In the genomic region with DNA sequence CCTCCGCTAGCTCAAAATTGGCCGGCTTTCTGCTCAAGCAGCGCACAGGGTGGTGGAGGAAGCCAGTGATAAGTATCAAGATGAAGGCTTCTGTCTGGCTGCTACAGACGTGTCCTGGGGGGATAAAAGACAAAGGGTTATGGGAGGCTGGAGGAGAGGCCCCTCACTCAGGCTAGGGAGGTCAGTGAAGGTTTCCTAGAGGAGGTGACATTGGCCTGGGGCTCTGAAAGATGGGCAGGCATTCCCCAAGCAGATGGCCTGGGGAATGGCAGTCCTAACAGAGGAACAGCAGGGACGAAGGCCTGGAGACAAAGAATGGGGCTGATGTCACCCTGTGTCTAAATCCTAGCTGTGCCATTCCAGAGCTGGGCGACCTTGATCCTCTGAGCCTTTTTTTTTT, we compare ENCODE assay signal across 28 cellular contexts. TPM values are rescaled to one million over a fixed set of nuclear protein-coding genes. Genes with fewer than 3 reads are reported as not detected.
"Had no signal": no experiment of that assay in that cellular context is flagged by ENCODE, and none has a peak within 500 bp of the region (broad histone marks: within the 10 kb centered on the region; RNA-seq: fewer than 3 reads in every experiment).

No MANE protein-coding gene starts in this region.

- H3K27me3 ChIP-seq: breast epithelium, esophagus muscularis mucosa, ovary, right atrium auricular region, stomach, suprapubic skin, tibial nerve, uterus had no signal

- H3K9me3 Mint-ChIP-seq: activated naive CD4-positive, alpha-beta T cell treated with anti-CD3 and anti-CD28 coated beads for 36 hours; activated naive CD8-positive, alpha-beta T cell treated with anti-CD3 and anti-CD28 coated beads, Interleukin-2, amount 10 ng/mL, durations not matched to agents 7 days and 5 days; activated T-cell treated with anti-CD3 and anti-CD28 coated beads, Interleukin-2, amount 50 U/mL, for 4 hours; central memory CD8-positive, alpha-beta T cell; naive thymus-derived CD8-positive, alpha-beta T cell; stimulated activated effector memory CD8-positive, alpha-beta T cell treated with anti-CD3 and anti-CD28 coated beads, Interleukin-12 subunit alpha, Interleukin-12 subunit beta, amount 100 ng/mL, for 72 hours had no signal

- H3K4me1 Mint-ChIP-seq: activated naive CD8-positive, alpha-beta T cell treated with anti-CD3 and anti-CD28 coated beads, Interleukin-2, amount 10 ng/mL, durations not matched to agents 7 days and 5 days; central memory CD8-positive, alpha-beta T cell; naive thymus-derived CD8-positive, alpha-beta T cell; stimulated activated effector memory CD8-positive, alpha-beta T cell treated with anti-CD3 and anti-CD28 coated beads, Interleukin-12 subunit alpha, Interleukin-12 subunit beta, amount 100 ng/mL, for 72 hours had no signal

- H3K27me3 Mint-ChIP-seq: activated naive CD8-positive, alpha-beta T cell treated with anti-CD3 and anti-CD28 coated beads, Interleukin-2, amount 10 ng/mL, durations not matched to agents 7 days and 5 days had no signal

- H3K27ac Mint-ChIP-seq: activated naive CD4-positive, alpha-beta T cell treated with anti-CD3 and anti-CD28 coated beads for 36 hours; activated naive CD8-positive, alpha-beta T cell treated with anti-CD3 and anti-CD28 coated beads, Interleukin-2, amount 10 ng/mL, durations not matched to agents 7 days and 5 days; naive thymus-derived CD8-positive, alpha-beta T cell; stimulated activated effector memory CD8-positive, alpha-beta T cell treated with anti-CD3 and anti-CD28 coated beads, Interleukin-12 subunit alpha, Interleukin-12 subunit beta, amount 100 ng/mL, for 72 hours had no signal

- H3K9me3 ChIP-seq: breast epithelium, esophagus muscularis mucosa, ovary, prostate gland, right atrium auricular region, stomach, suprapubic skin, tibial nerve, uterus had no signal

- H3K36me3 ChIP-seq: breast epithelium, ovary, prostate gland, uterus had no signal

- DNase-seq: activated CD8-positive, alpha-beta memory T cell treated with anti-CD3 and anti-CD28 coated beads for 24 hours; activated CD8-positive, alpha-beta memory T cell treated with anti-CD3 and anti-CD28 coated beads, Interleukin-2, amount 50 U/mL, for 4 hours; activated naive CD4-positive, alpha-beta T cell treated with anti-CD3 and anti-CD28 coated beads for 36 hours; activated naive CD8-positive, alpha-beta T cell treated with anti-CD3 and anti-CD28 coated beads, Interleukin-2, amount 10 ng/mL, durations not matched to agents 7 days and 5 days; activated T-cell treated with anti-CD3 and anti-CD28 coated beads, Interleukin-2, amount 50 U/mL, for 4 hours; amniotic stem cell; effector memory CD4-positive, alpha-beta T cell; hypothalamus; left colon; ovary; stimulated activated CD4-positive, alpha-beta T cell treated with anti-CD3 and anti-CD28 coated beads, Interleukin-1b, Interleukin-23, amount 100 ng/mL, for 48 hours; stomach; T-helper 1 cell; uterus had no signal

- H3K4me3 ChIP-seq: breast epithelium, esophagus muscularis mucosa, ovary, prostate gland, right atrium auricular region, stomach, suprapubic skin, tibial nerve, uterus had no signal

- H3K4me3 Mint-ChIP-seq: activated naive CD4-positive, alpha-beta T cell treated with anti-CD3 and anti-CD28 coated beads for 36 hours; activated naive CD8-positive, alpha-beta T cell treated with anti-CD3 and anti-CD28 coated beads, Interleukin-2, amount 10 ng/mL, durations not matched to agents 7 days and 5 days; activated T-cell treated with anti-CD3 and anti-CD28 coated beads, Interleukin-2, amount 50 U/mL, for 4 hours; central memory CD8-positive, alpha-beta T cell; naive thymus-derived CD8-positive, alpha-beta T cell; stimulated activated effector memory CD8-positive, alpha-beta T cell treated with anti-CD3 and anti-CD28 coated beads, Interleukin-12 subunit alpha, Interleukin-12 subunit beta, amount 100 ng/mL, for 72 hours had no signal

- H3K27ac ChIP-seq: esophagus muscularis mucosa, ovary, prostate gland, right atrium auricular region, stomach, suprapubic skin, uterus had no signal

- H3K4me1 ChIP-seq: prostate gland had no signal

- ATAC-seq: activated T-cell treated with anti-CD3 and anti-CD28 coated beads, Interleukin-2, amount 50 U/mL, for 4 hours; left colon; naive thymus-derived CD8-positive, alpha-beta T cell; stimulated activated effector memory CD8-positive, alpha-beta T cell treated with anti-CD3 and anti-CD28 coated beads, Interleukin-12 subunit alpha, Interleukin-12 subunit beta, amount 100 ng/mL, for 72 hours had no signal

- H3K36me3 Mint-ChIP-seq: activated naive CD8-positive, alpha-beta T cell treated with anti-CD3 and anti-CD28 coated beads, Interleukin-2, amount 10 ng/mL, durations not matched to agents 7 days and 5 days; naive thymus-derived CD8-positive, alpha-beta T cell; stimulated activated effector memory CD8-positive, alpha-beta T cell treated with anti-CD3 and anti-CD28 coated beads, Interleukin-12 subunit alpha, Interleukin-12 subunit beta, amount 100 ng/mL, for 72 hours had no signal

RNA-seq across cellular contexts. Expression of a gene that starts 32.3 kb away (rescaled TPM):
- total RNA-seq: activated naive CD4-positive, alpha-beta T cell treated with anti-CD3 and anti-CD28 coated beads for 36 hours; activated naive CD8-positive, alpha-beta T cell treated with anti-CD3 and anti-CD28 coated beads, Interleukin-2, amount 10 ng/mL, durations not matched to agents 7 days and 5 days had no signal
- polyA plus RNA-seq: naive thymus-derived CD8-positive, alpha-beta T cell had no signal

RNA-seq across cellular contexts. Expression of a gene that starts 38.1 kb away (rescaled TPM):
- polyA plus RNA-seq: naive thymus-derived CD8-positive, alpha-beta T cell had no signal

RNA-seq across cellular contexts. Expression of a gene that starts 44.0 kb away (rescaled TPM):
- total RNA-seq: activated naive CD4-positive, alpha-beta T cell treated with anti-CD3 and anti-CD28 coated beads for 36 hours; activated naive CD8-positive, alpha-beta T cell treated with anti-CD3 and anti-CD28 coated beads, Interleukin-2, amount 10 ng/mL, durations not matched to agents 7 days and 5 days; activated T-cell treated with anti-CD3 and anti-CD28 coated beads, Interleukin-2, amount 50 U/mL, for 4 hours; dermis microvascular lymphatic vessel endothelial cell; endothelial cell of umbilical vein; frontal cortex; left colon; lower leg skin; mesenteric fat pad; naive thymus-derived CD8-positive, alpha-beta T cell; prostate gland; right atrium auricular region; stomach; suprapubic skin had no signal
- polyA plus RNA-seq: endothelial cell of umbilical vein; naive thymus-derived CD8-positive, alpha-beta T cell; ovary; stomach had no signal
